7 cellular contexts compared by ENCODE assay signal in genomic region chr9:15307523-15307841, GRCh38. TPM values are rescaled to one million over a fixed set of nuclear protein-coding genes. Genes with fewer than 3 reads are reported as not detected.
DNase-seq lines count a peak whose midpoint lies in the region; ATAC-seq and TF ChIP-seq lines count a peak whose summit lies in the region.

No MANE protein-coding gene starts in this region.

- H3K4me3 Mint-ChIP-seq in MCF 10A (ENCODE audit: unreplicated experiment) (peak overlapping the region; percentile 95), nephron (peak overlapping the region; percentile 98 to 99 (median 98))

- peak; percentile 39 for ATAC-seq in GM19438 (IDR thresholded peaks at IDR 0.05; ENCODE audit: low read depth, unreplicated experiment)
- peak; percentile 20 for ATAC-seq in HG03280 (IDR thresholded peaks at IDR 0.05; ENCODE audit: unreplicated experiment)

- H3K27ac Mint-ChIP-seq in MCF 10A (ENCODE audit: low read depth, unreplicated experiment) (peak overlapping the region; percentile 95), nephron (peak overlapping the region in 1 of 3 experiments; percentile 59)

- POLR2A ChIA-PET in MCF 10A (lab: Yijun Ruan, JAX): interaction anchor here (0.7 to 9.8 kb wide), 15 partner anchors 13 to 500 kb away, joined by 3 to 158 read pairs (median 3); partner anchors contain the start of genes CCDC171 and SNAPC3

- TSS peak; percentile 42 for BruUV-seq in MCF 10A (replicated peaks; lab: Mats Ljungman, UMichigan)

- H3K27me3 Mint-ChIP-seq in MCF 10A (ENCODE audit: insufficient read depth, unreplicated experiment) (no peaks in the 10 kb centered on the region), nephron (ENCODE audit: low read depth) (no peaks in the 10 kb centered on the region)

- no peak for TF ChIP-seq CTCF in MCF 10A (IDR thresholded peaks at IDR 0.05; ENCODE audit: unreplicated experiment)
- TF ChIP-seq CTCF in nephron (IDR thresholded peaks at IDR 0.05; ENCODE audit: unreplicated experiment in 3 of 3): no peak

- intact Hi-C loops in MCF 10A (cut with micrococcal nuclease): loop anchor here (1.0 to 5.0 kb wide), 2 partner anchors 95 to 115 kb away; partner anchors contain the start of gene SNAPC3

- H3K9me3 Mint-ChIP-seq in MCF 10A (ENCODE audit: unreplicated experiment) (no peaks in the 10 kb centered on the region), nephron (peaks cover 2% of the 10 kb centered on the region)

- H3K36me3 Mint-ChIP-seq in MCF 10A (ENCODE audit: insufficient read depth, unreplicated experiment): peaks cover 8% of the 10 kb centered on the region
- H3K36me3 Mint-ChIP-seq in nephron (ENCODE audit: low read depth): peaks cover 4% of the 10 kb centered on the region

- DNase-seq in MCF 10A (ENCODE audit: unreplicated experiment) (no peak), kidney tubule cell (ENCODE audit: low spot score) (no peak), NCI-H510A (lab: John Stamatoyannopoulos, UW) (no peak), SW 1271 (lab: John Stamatoyannopoulos, UW) (no peak)

- H3K4me1 Mint-ChIP-seq in MCF 10A (ENCODE audit: insufficient read depth, unreplicated experiment) (peaks cover 35% of the 10 kb centered on the region), nephron (peaks cover 14% of the 10 kb centered on the region)

- CTCF ChIA-PET in MCF 10A (lab: Yijun Ruan, JAX): interaction anchor here (0.5 to 1.4 kb wide), 8 partner anchors 95 to 855 kb away, joined by 3 to 8 read pairs (median 4); partner anchors contain the start of gene SNAPC3

RNA-seq across cellular contexts. Expression of gene TTC39B, which starts 0.5 kb away (rescaled TPM):
- total RNA-seq in MCF 10A (2022): 22.8 and 23.3 TPM in 2 replicates
